ENCODE assay signal across 16 cellular contexts in genomic region chr6:1735239-1735803, GRCh38.
A peak's percentile ranks its signal among the peaks of the same experiment; 100 is the strongest.
DNase-seq lines count a peak whose midpoint lies in the region; ATAC-seq and TF ChIP-seq lines count a peak whose summit lies in the region.
"Had no signal": no experiment of that assay in that cellular context is flagged by ENCODE, and none has a peak within 500 bp of the region (broad histone marks: within the 10 kb centered on the region; RNA-seq: fewer than 3 reads in every experiment).

No MANE protein-coding gene starts in this region.

- H3K36me3 Mint-ChIP-seq in stimulated activated naive B cell treated with anti-CD40 and anti-IgM and Interleukin-4, amounts not matched to agents 10 μg/mL and 1 μg/mL and 100 μg/mL, for 72 hours, result peaks cover 21 to 28% of the 10 kb centered on the region in 2 donors
- H3K36me3 Mint-ChIP-seq: CD14-positive monocyte had no signal

- CTCF ChIA-PET in HEK293 (lab: Yijun Ruan, JAX), result no interaction called here

- H3K4me1 Mint-ChIP-seq in stimulated activated naive B cell treated with anti-CD40 and anti-IgM and Interleukin-4, amounts not matched to agents 10 μg/mL and 1 μg/mL and 100 μg/mL, for 72 hours, result peaks cover 0 to 16% of the 10 kb centered on the region in 2 donors
- H3K4me1 Mint-ChIP-seq: CD14-positive monocyte had no signal

- no peaks in the 10 kb centered on the region for H3K27me3 ChIP-seq in OCI-LY1 (ENCODE audit: insufficient read depth, low read length)
- H3K27me3 ChIP-seq: MG63, SJSA1 had no signal

- 0 out of 2 replicates have a peak, but pooled peaks cover 4% of the 10 kb centered on the region for H3K79me2 ChIP-seq in OCI-LY1 (ENCODE audit: insufficient read depth, low read length)

- TF ChIP-seq CTCF in HEK293 (tag by site-specific recombination; IDR thresholded peaks at IDR 0.05) (no peak), OCI-LY1 (IDR thresholded peaks at IDR 0.05; ENCODE audit: low read length) (no peak)

- ATAC-seq in left colon, result peak; percentile 70
- no peak for ATAC-seq in stimulated activated naive B cell treated with anti-CD40 and anti-IgM and Interleukin-4, amounts not matched to agents 10 μg/mL and 1 μg/mL and 100 μg/mL, for 72 hours (replicated peaks)
- no peak for ATAC-seq in GM21515 (IDR thresholded peaks at IDR 0.05; ENCODE audit: unreplicated experiment)
- no peak for ATAC-seq in HG03520 (IDR thresholded peaks at IDR 0.05; ENCODE audit: unreplicated experiment)
- no peak for ATAC-seq in HG03354 (IDR thresholded peaks at IDR 0.05; ENCODE audit: poor library complexity, severe bottlenecking, unreplicated experiment)

- H3K27ac ChIP-seq in HEK293 (ENCODE audit: extremely low read depth, low read depth, low read length) (no peak overlapping the region), OCI-LY1 (ENCODE audit: low read depth, low read length, poor library complexity, severe bottlenecking) (peak overlapping the region; percentile 98)
- H3K27ac ChIP-seq: KMS-11, SJSA1 had no signal

- H3K27me3 Mint-ChIP-seq in stimulated activated naive B cell treated with anti-CD40 and anti-IgM and Interleukin-4, amounts not matched to agents 10 μg/mL and 1 μg/mL and 100 μg/mL, for 72 hours, result no peaks in the 10 kb centered on the region

- H3K4me2 ChIP-seq in OCI-LY1 (ENCODE audit: low read length), result peak overlapping the region; percentile 83
- H3K4me2 ChIP-seq: KMS-11 had no signal

- H3K9me3 Mint-ChIP-seq in stimulated activated naive B cell treated with anti-CD40 and anti-IgM and Interleukin-4, amounts not matched to agents 10 μg/mL and 1 μg/mL and 100 μg/mL, for 72 hours, result peaks cover 10% of the 10 kb centered on the region in 2 donors

- intact Hi-C loops in left colon (cut with DNase I, micrococcal nuclease), result no loop called here

- peak overlapping the region; percentile 37 for H3K27ac Mint-ChIP-seq in stimulated activated naive B cell treated with anti-CD40 and anti-IgM and Interleukin-4, amounts not matched to agents 10 μg/mL and 1 μg/mL and 100 μg/mL, for 72 hours
- H3K27ac Mint-ChIP-seq: CD14-positive monocyte had no signal

- peak in 1 of 2 donors; percentile 40 for DNase-seq in left colon
- DNase-seq in stimulated activated naive B cell treated with anti-CD40 and anti-IgM and Interleukin-4, amounts not matched to agents 10 μg/mL and 1 μg/mL and 100 μg/mL, for 72 hours, result no peak
- DNase-seq: DMS153, EL, HCEC 1CT, MG63, NCI-H1092 treated with DMSO at 0.1 percent for 48 hours, SW 1271 had no signal

- H3K36me3 ChIP-seq in HEK293 (ENCODE audit: control insufficient read depth in 2 of 2, insufficient read depth in 1 of 2, low read length in 2 of 2) (no peaks in the 10 kb centered on the region), OCI-LY1 (ENCODE audit: insufficient read depth, low read length) (no peaks in the 10 kb centered on the region)
- H3K36me3 ChIP-seq: MG63, SJSA1 had no signal

- H3K4me3 Mint-ChIP-seq in stimulated activated naive B cell treated with anti-CD40 and anti-IgM and Interleukin-4, amounts not matched to agents 10 μg/mL and 1 μg/mL and 100 μg/mL, for 72 hours, result no peak overlapping the region
- H3K4me3 Mint-ChIP-seq: CD14-positive monocyte had no signal

- H3K4me3 ChIP-seq in HEK293 (ENCODE audit: low read depth, low read length) (no peak overlapping the region), OCI-LY1 (ENCODE audit: low read depth, low read length, poor library complexity, severe bottlenecking) (peak overlapping the region; percentile 65)
- H3K4me3 ChIP-seq: MG63, SJSA1 had no signal

- H2AFZ ChIP-seq in OCI-LY1 (ENCODE audit: low read length), result no peak overlapping the region

- H3K9me3 ChIP-seq in HEK293 (ENCODE audit: control insufficient read depth, insufficient read depth, low read depth, low read length) (no peaks in the 10 kb centered on the region; the same call in 1 of the 2 replicates), OCI-LY1 (ENCODE audit: low read length) (no peaks in the 10 kb centered on the region)
- H3K9me3 ChIP-seq: MG63, SJSA1 had no signal

- no peaks in the 10 kb centered on the region for H4K20me1 ChIP-seq in OCI-LY1 (ENCODE audit: insufficient read depth, low read length)

- H3K9me2 ChIP-seq in OCI-LY1 (ENCODE audit: low read depth, low read length), result no peaks in the 10 kb centered on the region

- POLR2A ChIA-PET in HEK293 (lab: Yijun Ruan, JAX), result no interaction called here

- H3K9ac ChIP-seq in OCI-LY1 (ENCODE audit: low read length), result peak overlapping the region; percentile 74; the same call in 1 of the 2 replicates
- H3K9ac ChIP-seq: KMS-11 had no signal

- H3K4me1 ChIP-seq in HEK293 (ENCODE audit: control insufficient read depth, insufficient read depth, low read length) (no peaks in the 10 kb centered on the region), OCI-LY1 (ENCODE audit: insufficient read depth, low read length, severe bottlenecking) (peaks cover 87% of the 10 kb centered on the region)

- peaks cover 11% of the 10 kb centered on the region for H3F3A ChIP-seq in OCI-LY1 (ENCODE audit: insufficient read depth, low read length)

TF ChIP-seq in HEK293, 187 proteins besides CTCF, POLR2A, EP300 and RAD21 (continues in another document):
- TF ChIP-seq HOXC10 (CRISPR knock-in tag; IDR thresholded peaks at IDR 0.05) (no peak), TRIM28 (IDR thresholded peaks at IDR 0.05; ENCODE audit: borderline replicate concordance, low read length) (no peak), ZNF704 (tag by site-specific recombination; IDR thresholded peaks at IDR 0.05) (no peak), ZBTB49 (tag by site-specific recombination; IDR thresholded peaks at IDR 0.05; ENCODE audit: low read depth) (no peak), TSHZ1 (tag by site-specific recombination; IDR thresholded peaks at IDR 0.05; ENCODE audit: borderline replicate concordance) (no peak), OSR2 (tag by site-specific recombination; IDR thresholded peaks at IDR 0.05) (no peak), ZNF16 (tag by site-specific recombination; IDR thresholded peaks at IDR 0.05; ENCODE audit: low read depth) (no peak), GLI2 (tag by site-specific recombination; IDR thresholded peaks at IDR 0.05; ENCODE audit: borderline replicate concordance, low read depth) (no peak), ZNF785 (tag by site-specific recombination; IDR thresholded peaks at IDR 0.05) (no peak), ZFP69B (tag by site-specific recombination; IDR thresholded peaks at IDR 0.05) (no peak), ZIC2 (tag by site-specific recombination; IDR thresholded peaks at IDR 0.05) (no peak), KLF7 (tag by site-specific recombination; IDR thresholded peaks at IDR 0.05; ENCODE audit: borderline replicate concordance) (no peak), ZFHX2 (tag by site-specific recombination; conservative IDR thresholded peaks at IDR 0.05) (peak; percentile 93), ZNF175 (tag by site-specific recombination; IDR thresholded peaks at IDR 0.05) (no peak), HOXA7 (CRISPR knock-in tag; IDR thresholded peaks at IDR 0.05; ENCODE audit: borderline replicate concordance) (no peak)
